Comparison of ENCODE assay signal across 10 cellular contexts in genomic region chr6:132282696-132283095, GRCh38.
"Had no signal": no experiment of that assay in that cellular context is flagged by ENCODE, and none has a peak within 500 bp of the region (broad histone marks: within the 10 kb centered on the region; RNA-seq: fewer than 3 reads in every experiment).

No MANE protein-coding gene starts in this region.

- H3K36me3 ChIP-seq: HAP-1 had no signal

- H3K27ac ChIP-seq: GM23248, HL-60 had no signal

- H3K4me1 ChIP-seq: HAP-1 had no signal

- H3K9me3 Mint-ChIP-seq: HFFc6 had no signal

- H3K4me3 ChIP-seq: GM23248, HAP-1, K562 had no signal

- H3K9ac ChIP-seq: GM23248 had no signal

- H3K27ac Mint-ChIP-seq: HFFc6 had no signal

- DNase-seq: GM23248, GOT3, H7, HFFc6, IMR-90 had no signal

- H3K4me3 Mint-ChIP-seq: HFFc6 had no signal

- H3K9me3 ChIP-seq: HAP-1 had no signal

- H2AFZ ChIP-seq: GM23248 had no signal

- ATAC-seq: HCT116, HepG2, K562 had no signal
